ENCODE assay signal across 8 cellular contexts in genomic region chr1:113940365-113941244, GRCh38. TPM values are rescaled to one million over a fixed set of nuclear protein-coding genes. Genes with fewer than 3 reads are reported as not detected.
A peak's percentile ranks its signal among the peaks of the same experiment; 100 is the strongest.
DNase-seq lines count a peak whose midpoint lies in the region; ATAC-seq lines count a peak whose summit lies in the region.

No MANE protein-coding gene starts in this region.

- H3K27ac ChIP-seq in right cardiac atrium (ENCODE audit: low read length) (no peak overlapping the region), duodenal mucosa (ENCODE audit: low read depth, low read length) (peak overlapping the region; percentile 27)

- DNase-seq in right cardiac atrium (peak in 1 of 3 donors; percentile 25), cardiac septum (ENCODE audit: low spot score) (no peak), T-helper 1 cell (peak in 3 of 5 donors; percentile 23 to 57 (median 30))

- intact Hi-C loops in right cardiac atrium (cut with DNase I) = no loop called here
- intact Hi-C loops in cardiac septum (cut with DNase I) = no loop called here

- H3K4me3 ChIP-seq in right cardiac atrium (ENCODE audit: low read length) (no peak overlapping the region), duodenal mucosa (ENCODE audit: low read depth in 1 of 2, low read length in 2 of 2) (peak overlapping the region; percentile 19 to 28)

- no peak overlapping the region for H3K9ac ChIP-seq in duodenal mucosa (ENCODE audit: low read depth in 1 of 2, low read length in 2 of 2)

- 71% methylated on average over 16 of the region's 16 CpGs for WGBS in right cardiac atrium

- peak; percentile 17 to 49 for ATAC-seq in right cardiac atrium
- ATAC-seq in HG03196 (IDR thresholded peaks at IDR 0.05; ENCODE audit: unreplicated experiment) = no peak
- no peak for ATAC-seq in GM19397 (IDR thresholded peaks at IDR 0.05; ENCODE audit: unreplicated experiment)
- no peak for ATAC-seq in GM18519 (IDR thresholded peaks at IDR 0.05; ENCODE audit: low FRiP score, unreplicated experiment)
- ATAC-seq in GM19351 (IDR thresholded peaks at IDR 0.05; ENCODE audit: unreplicated experiment) = no peak

- H3K9me3 ChIP-seq in right cardiac atrium (ENCODE audit: control insufficient read depth, low read length) (no peaks in the 10 kb centered on the region), duodenal mucosa (ENCODE audit: control insufficient read depth in 1 of 2, low read length in 2 of 2) (no peaks in the 10 kb centered on the region)

- H3K4me1 ChIP-seq in right cardiac atrium (ENCODE audit: control insufficient read depth, insufficient read depth, low read length) = peaks cover 7% of the 10 kb centered on the region
- peaks cover 6 to 12% of the 10 kb centered on the region in 2 donors for H3K4me1 ChIP-seq in duodenal mucosa (ENCODE audit: control insufficient read depth in 1 of 2, insufficient read depth in 2 of 2, low read length in 2 of 2)

- peaks cover 17 to 28% of the 10 kb centered on the region in 2 donors for H3K36me3 ChIP-seq in duodenal mucosa (ENCODE audit: control insufficient read depth in 1 of 2, insufficient read depth in 2 of 2, low read length in 2 of 2)

- H3K27me3 ChIP-seq in right cardiac atrium (ENCODE audit: control insufficient read depth, insufficient read depth) = no peaks in the 10 kb centered on the region
- H3K27me3 ChIP-seq in duodenal mucosa (ENCODE audit: control insufficient read depth in 1 of 2, insufficient read depth in 2 of 2, low read length in 2 of 2) = no peaks in the 10 kb centered on the region

RNA-seq across cellular contexts. Expression of gene HIPK1, which starts 11.5 kb away (rescaled TPM):
- total RNA-seq in right cardiac atrium (10 to 100 TPM; 56.1 to 98.7 (median 62.8) TPM), cardiac septum (63.5 TPM)
- polyA plus RNA-seq in right cardiac atrium = 14.4 TPM

RNA-seq across cellular contexts. Expression of gene DCLRE1B, which starts 35.5 kb away (rescaled TPM):
- 1 to 10 TPM; 2.3 to 3.4 (median 2.6) TPM for total RNA-seq in right cardiac atrium
- polyA plus RNA-seq in right cardiac atrium = 0.97 TPM
- total RNA-seq in cardiac septum = 2.1 TPM

RNA-seq across cellular contexts. Expression of gene AP4B1, which starts 36.0 kb away (rescaled TPM):
- total RNA-seq in right cardiac atrium (10 to 100 TPM; 11.0 to 16.7 (median 15.8) TPM), cardiac septum (12.6 TPM)
- 8.9 TPM for polyA plus RNA-seq in right cardiac atrium

RNA-seq across cellular contexts. Expression of gene OLFML3, which starts 38.7 kb away (rescaled TPM):
- total RNA-seq in right cardiac atrium (10 to 100 TPM; 25.8 to 33.9 (median 31.6) TPM), cardiac septum (8.2 TPM)
- 27.5 TPM for polyA plus RNA-seq in right cardiac atrium

RNA-seq across cellular contexts. Expression of gene BCL2L15, which starts 53.2 kb away (rescaled TPM):
- total RNA-seq in right cardiac atrium (under 1 TPM; 0.15 to 0.89 (median 0.36) TPM), cardiac septum (not detected)
- polyA plus RNA-seq in right cardiac atrium = 0.09 TPM

Comparison
In these comparisons a context has a peak if more than half of its experiments do, and no peak if none do; other contexts are left out.
1. ATAC-seq: peak in right cardiac atrium (2 of 2); none in HG03196 (single experiment), GM19397 (single experiment), GM18519 (single experiment) and GM19351 (single experiment).